ENCODE assay signal across 7 cellular contexts in the genomic region with DNA sequence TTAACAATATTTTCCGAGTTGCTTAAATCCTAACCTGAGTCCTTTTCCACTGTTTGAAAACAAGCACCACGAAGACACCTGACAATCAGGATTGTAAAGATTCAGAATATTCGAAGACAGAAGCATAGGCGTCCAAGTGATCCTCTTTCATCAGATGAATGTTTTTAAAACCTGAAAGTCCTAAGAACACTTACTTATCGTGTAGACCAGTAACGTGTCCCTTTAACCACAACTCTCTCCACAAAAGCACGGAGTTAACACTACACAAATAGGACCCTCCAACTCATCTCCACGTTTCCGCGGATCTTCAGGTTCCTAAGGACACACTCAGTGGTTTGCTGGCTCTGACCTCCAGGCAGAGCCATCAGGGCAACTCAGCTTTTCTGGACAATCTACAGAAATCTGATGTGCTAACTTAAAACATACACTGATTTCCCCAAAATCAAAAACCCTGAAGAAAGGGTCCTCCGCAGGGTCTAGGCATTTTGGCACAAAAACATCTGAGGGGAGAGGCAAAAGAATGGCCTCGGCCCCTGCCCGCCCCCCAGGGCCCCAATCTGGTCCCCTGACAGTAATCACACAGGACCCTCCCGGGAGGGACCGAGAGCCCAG. TPM values are rescaled to one million over a fixed set of nuclear protein-coding genes. Genes with fewer than 3 reads are reported as not detected.
DNase-seq lines count a peak whose midpoint lies in the region; ATAC-seq and TF ChIP-seq lines count a peak whose summit lies in the region.

No MANE protein-coding gene starts in this region.

- peak overlapping the region; percentile 91 for H3K4me3 Mint-ChIP-seq in type B pancreatic cell

- peaks cover 18% of the 10 kb centered on the region for H3K36me3 Mint-ChIP-seq in type B pancreatic cell

- ATAC-seq in body of pancreas: no peak
- peak in 3 of 4 donors; percentile 3 to 5 (median 4) for ATAC-seq in right lobe of liver

- peak overlapping the region; percentile 73 for H3K9ac ChIP-seq in MM.1S (ENCODE audit: low read length)

- H2AFZ ChIP-seq in MM.1S (ENCODE audit: low read length): no peak overlapping the region

- no peaks in the 10 kb centered on the region for H3K27me3 Mint-ChIP-seq in type B pancreatic cell

- peak overlapping the region; percentile 88 for H3K4me2 ChIP-seq in MM.1S (ENCODE audit: low read depth, low read length)

- no peaks in the 10 kb centered on the region for H4K20me1 ChIP-seq in MM.1S (ENCODE audit: insufficient read depth, low read length)

- H3K4me1 ChIP-seq in MM.1S (ENCODE audit: low read length) (no peaks in the 10 kb centered on the region; the same call in 1 of the 2 replicates), body of pancreas (peaks cover 51% of the 10 kb centered on the region), right lobe of liver (peaks cover 0 to 29% (median 11%) of the 10 kb centered on the region in 4 donors)

- peaks cover 50% of the 10 kb centered on the region for H3K4me1 Mint-ChIP-seq in type B pancreatic cell (ENCODE audit: unreplicated experiment)

- TF ChIP-seq CTCF in GM12875 (IDR thresholded peaks at IDR 0.05; ENCODE audit: borderline replicate concordance, insufficient read depth, low read depth, low read length) (no peak), MM.1S (IDR thresholded peaks at IDR 0.05; ENCODE audit: low read length) (no peak), body of pancreas (IDR thresholded peaks at IDR 0.05) (no peak), right lobe of liver (IDR thresholded peaks at IDR 0.05) (no peak), type B pancreatic cell (conservative IDR thresholded peaks at IDR 0.05) (no peak)

- H3K27me3 ChIP-seq in MM.1S (replicated peaks; ENCODE audit: insufficient read depth, low read length) (no peaks in the 10 kb centered on the region), body of pancreas (no peaks in the 10 kb centered on the region), right lobe of liver (no peaks in the 10 kb centered on the region)

- H3K4me3 ChIP-seq in GM12875 (ENCODE audit: low read depth, low read length): peak overlapping the region; percentile 92
- peak overlapping the region; percentile 72 for H3K4me3 ChIP-seq in MM.1S (ENCODE audit: low read length)
- H3K4me3 ChIP-seq in body of pancreas: peak overlapping the region; percentile 47 to 60
- H3K4me3 ChIP-seq in right lobe of liver: peak overlapping the region; percentile 74 to 83 (median 76)

- H3K27ac Mint-ChIP-seq in type B pancreatic cell: peak overlapping the region; percentile 78

- H3K36me3 ChIP-seq in MM.1S (replicated peaks; ENCODE audit: insufficient read depth, low read length): no peaks in the 10 kb centered on the region
- H3K36me3 ChIP-seq in body of pancreas (replicated peaks in 1 of 2; ENCODE audit: insufficient read depth in 1 of 2, low read depth in 2 of 2): no peaks in the 10 kb centered on the region
- H3K36me3 ChIP-seq in right lobe of liver: no peaks in the 10 kb centered on the region

- H3F3A ChIP-seq in MM.1S (ENCODE audit: insufficient read depth, low read length): no peaks in the 10 kb centered on the region

- H3K9me3 ChIP-seq in MM.1S (replicated peaks; ENCODE audit: insufficient read depth, low read length): no peaks in the 10 kb centered on the region
- H3K9me3 ChIP-seq in body of pancreas: no peaks in the 10 kb centered on the region
- no peaks in the 10 kb centered on the region for H3K9me3 ChIP-seq in right lobe of liver

- DNase-seq in MM.1S: peak; percentile 5
- no peak for DNase-seq in body of pancreas
- no peak for DNase-seq in right lobe of liver
- DNase-seq in type B pancreatic cell (ENCODE audit: extremely low spot score, unreplicated experiment): no peak
- no peak for DNase-seq in OCI-M2 (lab: John Stamatoyannopoulos, UW; ENCODE audit: unreplicated experiment)
- no peak for DNase-seq in NK-92 treated with Interleukin-12 subunit alpha and Interleukin-12 subunit beta, amount 100 ng/mL, for 24 hours (lab: John Stamatoyannopoulos, UW)

- no peaks in the 10 kb centered on the region for H3K9me2 ChIP-seq in MM.1S (replicated peaks; ENCODE audit: insufficient read depth, low read length)

- H3K27ac ChIP-seq in MM.1S (ENCODE audit: low read length): no peak overlapping the region
- H3K27ac ChIP-seq in body of pancreas: peak overlapping the region; percentile 89 to 95 (median 94)
- peak overlapping the region; percentile 88 to 95 (median 92) for H3K27ac ChIP-seq in right lobe of liver

- TF ChIP-seq POLR2A in body of pancreas (IDR thresholded peaks at IDR 0.05) (no peak), right lobe of liver (IDR thresholded peaks at IDR 0.05) (no peak)

- intact Hi-C loops in body of pancreas (cut with DNase I): no loop called here
- intact Hi-C loops in right lobe of liver (cut with DNase I): no loop called here

- 1 to 5% methylated on average over 11 to 15 of the region's 15 CpGs for WGBS in body of pancreas, 2 donors
- 2% methylated on average over 15 of the region's 15 CpGs for WGBS in right lobe of liver (ENCODE audit: insufficient coverage, low coverage, low lambda C conversion rate, missing lambda C conversion rate)

- no peaks in the 10 kb centered on the region for H3K9me3 Mint-ChIP-seq in type B pancreatic cell

- H3K79me2 ChIP-seq in MM.1S (ENCODE audit: low read length): peaks cover 55% of the 10 kb centered on the region

RNA-seq across cellular contexts. Expression of gene DICER1, which starts 1.1 kb away (rescaled TPM):
- 10 to 100 TPM; 47.7 to 85.0 TPM for total RNA-seq in body of pancreas
- total RNA-seq in right lobe of liver: 10 to 100 TPM; 27.6 to 47.9 (median 30.3) TPM
- 100 and 107 TPM in 2 replicates for total RNA-seq in type B pancreatic cell (ENCODE audit: low replicate concordance)
